8 cellular contexts compared by ENCODE assay signal in the genomic region with DNA sequence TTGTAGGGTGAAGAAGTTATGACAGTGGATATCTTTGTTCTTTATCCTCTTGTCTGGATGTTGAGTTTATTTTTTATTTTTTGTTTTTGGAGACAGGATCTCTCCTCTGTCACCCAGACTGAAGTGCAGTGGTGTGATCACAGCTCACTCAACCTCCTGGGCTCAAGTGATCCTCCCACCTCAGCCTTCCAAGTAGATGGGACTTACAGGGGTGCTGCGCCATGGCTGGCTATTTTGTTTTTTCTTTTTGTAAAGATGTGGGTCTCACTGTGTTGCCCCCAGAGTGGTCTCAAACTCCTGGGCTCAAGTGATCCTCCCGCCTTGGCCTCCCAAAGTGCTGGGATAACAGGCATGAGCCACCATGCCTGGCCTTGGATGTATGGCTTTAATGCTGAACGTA. TPM values are rescaled to one million over a fixed set of nuclear protein-coding genes. Genes with fewer than 3 reads are reported as not detected.
DNase-seq lines count a peak whose midpoint lies in the region; ATAC-seq and TF ChIP-seq lines count a peak whose summit lies in the region.
"Not testable (repeated sequence)": the region's sequence is repeated elsewhere in the genome, so short reads cannot be mapped to it uniquely, and the experiment has no call there.

No MANE protein-coding gene starts in this region.

- not testable (repeated sequence) for H3K27me3 ChIP-seq in GM23248 (replicated peaks; ENCODE audit: insufficient read depth); hepatocyte

- H3K27me3 Mint-ChIP-seq in CD14-positive monocyte (ENCODE audit: low read depth in 3 of 3); T-helper 1 cell treated with Interleukin-12 subunit alpha and Interleukin-12 subunit beta and Interleukin-4 antibody, amounts not matched to agents 30 μg/mL and 1 μg/mL, for 36 hours (ENCODE audit: low read depth); activated T-helper 1 cell treated with anti-CD3 and anti-CD28 coated beads, Interleukin-12 subunit alpha, Interleukin-12 subunit beta, Interleukin-2, Interleukin-4 antibody, amounts not matched to agents 30 ng/mL and 10 ng/mL and 1 ng/mL, durations not matched to agents 14 hours and 24 hours and 36 hours (ENCODE audit: insufficient read depth); MCF 10A (ENCODE audit: insufficient read depth, unreplicated experiment); neural crest cell (ENCODE audit: low read depth); stimulated activated naive CD8-positive, alpha-beta T cell treated with anti-CD3 and anti-CD28 coated beads, Interleukin-15, amount 100 ng/mL, for 72 hours: not testable (repeated sequence)

- H3K36me3 Mint-ChIP-seq in CD14-positive monocyte (peaks cover 48 to 61% of the 10 kb centered on the region in 2 donors), MCF 10A (ENCODE audit: insufficient read depth, unreplicated experiment) (peaks cover 33% of the 10 kb centered on the region), neural crest cell (ENCODE audit: low read depth) (peaks cover 23% of the 10 kb centered on the region)
- H3K36me3 Mint-ChIP-seq in T-helper 1 cell treated with Interleukin-12 subunit alpha and Interleukin-12 subunit beta and Interleukin-4 antibody, amounts not matched to agents 30 μg/mL and 1 μg/mL, for 36 hours (ENCODE audit: low read depth): peaks cover 70% of the 10 kb centered on the region
- H3K36me3 Mint-ChIP-seq in activated T-helper 1 cell treated with anti-CD3 and anti-CD28 coated beads, Interleukin-12 subunit alpha, Interleukin-12 subunit beta, Interleukin-2, Interleukin-4 antibody, amounts not matched to agents 30 ng/mL and 10 ng/mL and 1 ng/mL, durations not matched to agents 14 hours and 24 hours and 36 hours (ENCODE audit: low read depth): peaks cover 65% of the 10 kb centered on the region

- peak overlapping the region; percentile 31 to 90 for H3K4me3 Mint-ChIP-seq in CD14-positive monocyte
- peak overlapping the region; percentile 90 for H3K4me3 Mint-ChIP-seq in T-helper 1 cell treated with Interleukin-12 subunit alpha and Interleukin-12 subunit beta and Interleukin-4 antibody, amounts not matched to agents 30 μg/mL and 1 μg/mL, for 36 hours
- peak overlapping the region; percentile 96 for H3K4me3 Mint-ChIP-seq in activated T-helper 1 cell treated with anti-CD3 and anti-CD28 coated beads, Interleukin-12 subunit alpha, Interleukin-12 subunit beta, Interleukin-2, Interleukin-4 antibody, amounts not matched to agents 30 ng/mL and 10 ng/mL and 1 ng/mL, durations not matched to agents 14 hours and 24 hours and 36 hours
- H3K4me3 Mint-ChIP-seq in MCF 10A (ENCODE audit: unreplicated experiment): peak overlapping the region; percentile 91
- H3K4me3 Mint-ChIP-seq in neural crest cell: peak overlapping the region; percentile 99
- H3K4me3 Mint-ChIP-seq in stimulated activated naive CD8-positive, alpha-beta T cell treated with anti-CD3 and anti-CD28 coated beads, Interleukin-15, amount 100 ng/mL, for 72 hours: peak overlapping the region; percentile 90 to 93

- not testable (repeated sequence) for TF ChIP-seq CTCF in CD14-positive monocyte (IDR thresholded peaks at IDR 0.05); MCF 10A (IDR thresholded peaks at IDR 0.05; ENCODE audit: unreplicated experiment); hepatocyte (IDR thresholded peaks at IDR 0.05; ENCODE audit: poor library complexity); neural crest cell (conservative IDR thresholded peaks at IDR 0.05)

- not testable (repeated sequence) for H3K36me3 ChIP-seq in GM23248 (ENCODE audit: low read depth); hepatocyte (replicated peaks; ENCODE audit: insufficient read depth, low read depth)

- intact Hi-C loops in CD14-positive monocyte (cut with micrococcal nuclease): loop anchor here in 1 of 2 donors (10.0 kb wide), 1 partner anchor 761 kb away; the partner anchor contains the start of gene KAT8
- intact Hi-C loops in activated T-helper 1 cell treated with anti-CD3 and anti-CD28 coated beads, Interleukin-12 subunit alpha, Interleukin-12 subunit beta, Interleukin-2, Interleukin-4 antibody, amounts not matched to agents 30 ng/mL and 10 ng/mL and 1 ng/mL, durations not matched to agents 14 hours and 24 hours and 36 hours (cut with micrococcal nuclease): loop anchor here (2.0 kb wide), 1 partner anchor 697 kb away; no protein-coding TSS in a partner anchor
- intact Hi-C loops in MCF 10A (cut with micrococcal nuclease): not testable (repeated sequence)

- not testable (repeated sequence) for ATAC-seq in stimulated activated naive CD8-positive, alpha-beta T cell treated with anti-CD3 and anti-CD28 coated beads, Interleukin-15, amount 100 ng/mL, for 72 hours

- POLR2A ChIA-PET in MCF 10A (lab: Yijun Ruan, JAX): interaction anchor here (1.0 to 1.8 kb wide), 4 partner anchors 163 to 920 kb away, joined by 3 to 12 read pairs (median 5); partner anchors contain the start of gene ARMC5

- H3K9me3 ChIP-seq in GM23248 (ENCODE audit: low read depth); hepatocyte (ENCODE audit: low read depth): not testable (repeated sequence)

- not testable (repeated sequence) for H3K9ac ChIP-seq in GM23248

- H3K79me2 ChIP-seq in GM23248 (ENCODE audit: insufficient read depth) (peaks cover 72% of the 10 kb centered on the region), hepatocyte (peaks cover 68% of the 10 kb centered on the region)

- not testable (repeated sequence) for H3K9me2 ChIP-seq in GM23248 (ENCODE audit: insufficient read depth); hepatocyte (replicated peaks; ENCODE audit: insufficient read depth)

- H3K4me1 Mint-ChIP-seq in CD14-positive monocyte (peaks cover 75% of the 10 kb centered on the region), MCF 10A (ENCODE audit: insufficient read depth, unreplicated experiment) (peaks cover 47% of the 10 kb centered on the region), neural crest cell (peaks cover 41% of the 10 kb centered on the region)
- H3K4me1 Mint-ChIP-seq in T-helper 1 cell treated with Interleukin-12 subunit alpha and Interleukin-12 subunit beta and Interleukin-4 antibody, amounts not matched to agents 30 μg/mL and 1 μg/mL, for 36 hours (ENCODE audit: low read depth): peaks cover 62% of the 10 kb centered on the region
- H3K4me1 Mint-ChIP-seq in activated T-helper 1 cell treated with anti-CD3 and anti-CD28 coated beads, Interleukin-12 subunit alpha, Interleukin-12 subunit beta, Interleukin-2, Interleukin-4 antibody, amounts not matched to agents 30 ng/mL and 10 ng/mL and 1 ng/mL, durations not matched to agents 14 hours and 24 hours and 36 hours (ENCODE audit: low read depth): peaks cover 84% of the 10 kb centered on the region
- peaks cover 65% of the 10 kb centered on the region for H3K4me1 Mint-ChIP-seq in stimulated activated naive CD8-positive, alpha-beta T cell treated with anti-CD3 and anti-CD28 coated beads, Interleukin-15, amount 100 ng/mL, for 72 hours

- peaks cover 42% of the 10 kb centered on the region for H3K4me1 ChIP-seq in GM23248 (ENCODE audit: insufficient read depth)
- peaks cover 31% of the 10 kb centered on the region for H3K4me1 ChIP-seq in hepatocyte (ENCODE audit: insufficient read depth)

- peaks cover 47% of the 10 kb centered on the region for H3F3A ChIP-seq in GM23248 (ENCODE audit: insufficient read depth)

- H3K4me2 ChIP-seq in GM23248 (ENCODE audit: unreplicated experiment): not testable (repeated sequence)
- peak overlapping the region; percentile 85 for H3K4me2 ChIP-seq in hepatocyte

- H3K27ac ChIP-seq in GM23248 (peak overlapping the region; percentile 94), hepatocyte (peak overlapping the region; percentile 98)

- not testable (repeated sequence) for H2AFZ ChIP-seq in GM23248, hepatocyte

- DNase-seq in CD14-positive monocyte (ENCODE audit: low spot score); GM23248; activated T-helper 1 cell treated with anti-CD3 and anti-CD28 coated beads, Interleukin-12 subunit alpha, Interleukin-12 subunit beta, Interleukin-2, Interleukin-4 antibody, amounts not matched to agents 30 ng/mL and 10 ng/mL and 1 ng/mL, durations not matched to agents 14 hours and 24 hours and 36 hours (ENCODE audit: low spot score); MCF 10A (ENCODE audit: unreplicated experiment); hepatocyte (ENCODE audit: low spot score); neural crest cell (ENCODE audit: low read depth, low spot score); stimulated activated naive CD8-positive, alpha-beta T cell treated with anti-CD3 and anti-CD28 coated beads, Interleukin-15, amount 100 ng/mL, for 72 hours: not testable (repeated sequence)

- WGBS in GM23248 (ENCODE audit: low coverage in 1 of 2, low lambda C conversion rate in 2 of 2, missing lambda C conversion rate in 2 of 2), 2 experiments: 93 to 97% methylated on average over 3 of the region's 3 CpGs
- 79% methylated on average over 3 of the region's 3 CpGs for WGBS in hepatocyte (ENCODE audit: low lambda C conversion rate, missing lambda C conversion rate)

- not testable (repeated sequence) for BruUV-seq in MCF 10A (replicated peaks; lab: Mats Ljungman, UMichigan)

- H3K4me3 ChIP-seq in GM23248, hepatocyte: not testable (repeated sequence)

- H3K27ac Mint-ChIP-seq in CD14-positive monocyte (peak overlapping the region; percentile 98 to 100 (median 99)), MCF 10A (ENCODE audit: low read depth, unreplicated experiment) (peak overlapping the region; percentile 94)
- peak overlapping the region; percentile 98 for H3K27ac Mint-ChIP-seq in T-helper 1 cell treated with Interleukin-12 subunit alpha and Interleukin-12 subunit beta and Interleukin-4 antibody, amounts not matched to agents 30 μg/mL and 1 μg/mL, for 36 hours
- peak overlapping the region; percentile 94 for H3K27ac Mint-ChIP-seq in activated T-helper 1 cell treated with anti-CD3 and anti-CD28 coated beads, Interleukin-12 subunit alpha, Interleukin-12 subunit beta, Interleukin-2, Interleukin-4 antibody, amounts not matched to agents 30 ng/mL and 10 ng/mL and 1 ng/mL, durations not matched to agents 14 hours and 24 hours and 36 hours
- H3K27ac Mint-ChIP-seq in neural crest cell (ENCODE audit: unreplicated experiment): not testable (repeated sequence)
- H3K27ac Mint-ChIP-seq in stimulated activated naive CD8-positive, alpha-beta T cell treated with anti-CD3 and anti-CD28 coated beads, Interleukin-15, amount 100 ng/mL, for 72 hours: peak overlapping the region; percentile 99 to 100

- CTCF ChIA-PET in MCF 10A (lab: Yijun Ruan, JAX): interaction anchor here (1.8 kb wide), 2 partner anchors 8 to 18 kb away, joined by 5 to 12 read pairs; no protein-coding TSS in a partner anchor

- not testable (repeated sequence) for H4K20me1 ChIP-seq in GM23248 (ENCODE audit: insufficient read depth); hepatocyte (ENCODE audit: insufficient read depth, poor library complexity, severe bottlenecking)

- peaks cover 2 to 22% (median 8%) of the 10 kb centered on the region in 7 donors for H3K9me3 Mint-ChIP-seq in CD14-positive monocyte
- peaks cover 22% of the 10 kb centered on the region for H3K9me3 Mint-ChIP-seq in T-helper 1 cell treated with Interleukin-12 subunit alpha and Interleukin-12 subunit beta and Interleukin-4 antibody, amounts not matched to agents 30 μg/mL and 1 μg/mL, for 36 hours
- H3K9me3 Mint-ChIP-seq in activated T-helper 1 cell treated with anti-CD3 and anti-CD28 coated beads, Interleukin-12 subunit alpha, Interleukin-12 subunit beta, Interleukin-2, Interleukin-4 antibody, amounts not matched to agents 30 ng/mL and 10 ng/mL and 1 ng/mL, durations not matched to agents 14 hours and 24 hours and 36 hours; MCF 10A (ENCODE audit: unreplicated experiment); neural crest cell; stimulated activated naive CD8-positive, alpha-beta T cell treated with anti-CD3 and anti-CD28 coated beads, Interleukin-15, amount 100 ng/mL, for 72 hours: not testable (repeated sequence)

- in situ Hi-C loops in GM23248 (cut with MboI): loop anchor here (25.0 kb wide), 1 partner anchor 914 kb away; the partner anchor contains the start of gene SETD1A

RNA-seq across cellular contexts. Expression of gene ZNF267, which starts 2.5 kb away (rescaled TPM):
- polyA plus RNA-seq in CD14-positive monocyte: 10 to 100 TPM; 18.0 to 23.8 TPM
- total RNA-seq in GM23248 (2014; rRNA removed; shearing (Covaris generic)): 6.6 and 6.7 TPM in 2 replicates
- polyA plus RNA-seq in GM23248 (2016; fragmentation: Nextera tagmentation; extraction: Ambion mirVana): 3.5 and 5.9 TPM in 2 replicates
- 93.9 and 98.9 TPM in 2 replicates for total RNA-seq in activated T-helper 1 cell treated with anti-CD3 and anti-CD28 coated beads, Interleukin-12 subunit alpha, Interleukin-12 subunit beta, Interleukin-2, Interleukin-4 antibody, amounts not matched to agents 30 ng/mL and 10 ng/mL and 1 ng/mL, durations not matched to agents 14 hours and 24 hours and 36 hours
- total RNA-seq in MCF 10A (2022): 10.1 and 10.6 TPM in 2 replicates
- 14.6 and 18.2 TPM in 2 replicates for total RNA-seq in hepatocyte
- polyA plus RNA-seq in hepatocyte: 5.5 and 6.4 TPM in 2 replicates
- total RNA-seq in neural crest cell: 13.6 and 15.0 TPM in 2 replicates
